25 cellular contexts compared by ENCODE assay signal in the genomic region with DNA sequence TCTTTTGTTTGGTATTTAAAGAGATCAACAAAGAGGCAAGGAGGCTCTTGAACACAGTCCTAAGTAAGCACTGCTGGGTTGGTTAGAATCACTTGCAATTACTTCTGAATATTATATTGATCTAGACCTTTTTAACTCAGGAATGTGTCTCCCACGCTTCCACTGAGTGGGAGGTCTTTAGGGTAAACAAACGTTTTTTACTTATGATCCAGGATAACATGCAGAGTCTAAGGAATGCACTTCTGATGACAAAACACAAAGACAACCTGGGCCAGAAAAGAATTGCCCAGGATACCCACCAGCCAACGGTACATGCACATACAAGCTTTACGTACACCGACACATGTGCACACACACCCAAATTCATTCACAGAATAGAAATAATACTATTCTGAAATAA.
"Had no signal": no experiment of that assay in that cellular context is flagged by ENCODE, and none has a peak within 500 bp of the region (broad histone marks: within the 10 kb centered on the region; RNA-seq: fewer than 3 reads in every experiment).

No MANE protein-coding gene starts in this region.

- H3K27me3 ChIP-seq: foreskin keratinocyte, gastroesophageal sphincter, heart right ventricle, left lung had no signal

- H3K27ac Mint-ChIP-seq: effector memory CD8-positive, alpha-beta T cell; endodermal cell; mesothelial cell of epicardium had no signal

- H3K4me3 Mint-ChIP-seq: effector memory CD8-positive, alpha-beta T cell; endodermal cell; mesothelial cell of epicardium had no signal

- H3K9me3 ChIP-seq: gastroesophageal sphincter, heart right ventricle, left lung, lower lobe of right lung, mucosa of descending colon had no signal

- FAIRE-seq: colon, endometrium, frontal cortex, islet of Langerhans, keratinocyte had no signal

- H3K4me3 ChIP-seq: coronary artery, gastroesophageal sphincter, heart right ventricle, left lung, lower lobe of right lung, mucosa of descending colon had no signal

- H3K4me1 ChIP-seq: foreskin keratinocyte had no signal

- ATAC-seq: effector memory CD8-positive, alpha-beta T cell; esophagus mucosa; foreskin keratinocyte; gastroesophageal sphincter; heart right ventricle; left cardiac atrium; left lung; left ventricle myocardium superior; lower lobe of right lung; mucosa of descending colon had no signal

- H3K27ac ChIP-seq: coronary artery, epithelial cell of prostate, foreskin keratinocyte, gastroesophageal sphincter, heart right ventricle, left lung, lower lobe of right lung had no signal

- H3K9me3 Mint-ChIP-seq: endodermal cell, mesothelial cell of epicardium had no signal

- H3K36me3 ChIP-seq: gastroesophageal sphincter, heart right ventricle, left lung, lower lobe of right lung had no signal

- DNase-seq: effector CD8-positive, alpha-beta T cell; effector memory CD8-positive, alpha-beta T cell; endodermal cell; erythroblast; foreskin keratinocyte; glutamatergic neuron; head of caudate nucleus; heart right ventricle; hippocampal formation; left cardiac atrium; left lung; left ventricle myocardium superior; lower lobe of right lung; mesenchymal stem cell; mucosa of descending colon had no signal
